ENCODE assay signal across 18 cellular contexts in genomic region chr1:223020770-223021169, GRCh38.
DNase-seq lines count a peak whose midpoint lies in the region; TF ChIP-seq lines count a peak whose summit lies in the region.
"Had no signal": no experiment of that assay in that cellular context is flagged by ENCODE, and none has a peak within 500 bp of the region (broad histone marks: within the 10 kb centered on the region; RNA-seq: fewer than 3 reads in every experiment).

No MANE protein-coding gene starts in this region.

- intact Hi-C loops in left ventricle myocardium inferior (cut with micrococcal nuclease) = no loop called here
- intact Hi-C loops in cardiac septum (cut with DNase I) = loop anchor here (5.0 kb wide), 1 partner anchor 88 kb away; no protein-coding TSS in a partner anchor

- peak overlapping the region; percentile 73 for H3K14ac ChIP-seq in trophoblast cell (ENCODE audit: low read length)

- H2BK15ac ChIP-seq in mesendoderm (replicated peaks; ENCODE audit: low read depth) = no peak overlapping the region

- WGBS in mesendoderm (ENCODE audit: extremely low coverage, insufficient coverage, low lambda C conversion rate) = no CpG with 5 or more reads among the region's 4 CpGs
- WGBS in trophoblast cell (ENCODE audit: extremely low coverage, insufficient coverage, insufficient read length) = no CpG with 5 or more reads among the region's 4 CpGs

- H3K36me3 ChIP-seq in left ventricle myocardium inferior (no peaks in the 10 kb centered on the region), mesendoderm (ENCODE audit: control insufficient read depth, insufficient read depth, low read length) (peaks cover 2% of the 10 kb centered on the region), trophoblast cell (ENCODE audit: control insufficient read depth in 1 of 2, insufficient read depth in 2 of 2, low read length in 2 of 2) (peaks cover 15% of the 10 kb centered on the region in 2 experiments)
- H3K36me3 ChIP-seq: BLaER1 treated with 17β-estradiol and CSF1 and Interleukin-3, amounts not matched to agents 10 nM and 100 nM had no signal

- H2AK5ac ChIP-seq in mesendoderm (ENCODE audit: low read length) (peak overlapping the region; percentile 33), trophoblast cell (ENCODE audit: low read length) (peak overlapping the region; percentile 87)

- H3K18ac ChIP-seq in mesendoderm (ENCODE audit: low read length) (peak overlapping the region; percentile 24), trophoblast cell (ENCODE audit: low read length) (peak overlapping the region; percentile 84)

- DNase-seq in left ventricle myocardium inferior (no peak), cardiac septum (ENCODE audit: low spot score) (no peak), mesendoderm (no peak), trophoblast cell (no peak), cortex of kidney (lab: John Stamatoyannopoulos, UW) (no peak), NCI-H1105 treated with DMSO at 0.1 percent for 48 hours (lab: John Stamatoyannopoulos, UW) (no peak), NOMO-1 treated with DMSO at 0.1 percent for 48 hours (lab: John Stamatoyannopoulos, UW; ENCODE audit: unreplicated experiment) (no peak)
- DNase-seq: 8988T; Calu3; CD8-positive, alpha-beta T cell; DMS79 treated with DMSO at 0.1 percent for 48 hours; GF-D8; GM23248; H7; HFFc6; IMR-90 had no signal

- H4K91ac ChIP-seq in trophoblast cell (ENCODE audit: low read depth, low read length) = peak overlapping the region; percentile 94

- peaks cover 53% of the 10 kb centered on the region for H3K4me1 ChIP-seq in left ventricle myocardium inferior
- H3K4me1 ChIP-seq in mesendoderm (ENCODE audit: control insufficient read depth, low read depth, low read length) = peaks cover 29% of the 10 kb centered on the region
- H3K4me1 ChIP-seq in trophoblast cell (ENCODE audit: control insufficient read depth in 1 of 2, insufficient read depth in 2 of 2, low read length in 2 of 2) = peaks cover 53 to 60% of the 10 kb centered on the region in 2 experiments

- H3K9me3 ChIP-seq in left ventricle myocardium inferior (replicated peaks) = no peaks in the 10 kb centered on the region
- H3K9me3 ChIP-seq in trophoblast cell (ENCODE audit: insufficient read depth, low read depth, low read length) = no peaks in the 10 kb centered on the region

- no peak overlapping the region for H2BK120ac ChIP-seq in mesendoderm (ENCODE audit: low read depth, low read length)
- peak overlapping the region; percentile 92 for H2BK120ac ChIP-seq in trophoblast cell (ENCODE audit: insufficient read depth, low read length, poor library complexity)

- peak overlapping the region; percentile 86 for H3K27ac ChIP-seq in left ventricle myocardium inferior (replicated peaks)
- no peak overlapping the region for H3K27ac ChIP-seq in mesendoderm (ENCODE audit: low read depth, low read length)
- H3K27ac ChIP-seq in trophoblast cell (ENCODE audit: low read depth, low read length) = peak overlapping the region; percentile 88
- H3K27ac ChIP-seq: BLaER1 treated with 17β-estradiol and CSF1 and Interleukin-3, amounts not matched to agents 10 nM and 100 nM; GM23248; HL-60 had no signal

- no peak overlapping the region for H4K12ac ChIP-seq in trophoblast cell (ENCODE audit: low read depth, low read length)

- H3K79me2 ChIP-seq in mesendoderm (ENCODE audit: control insufficient read depth, insufficient read depth, low read length) (peaks cover 12% of the 10 kb centered on the region), trophoblast cell (ENCODE audit: control insufficient read depth, insufficient read depth, low read length, poor library complexity) (peaks cover 23% of the 10 kb centered on the region)

- H3K4me3 ChIP-seq in left ventricle myocardium inferior (no peak overlapping the region), mesendoderm (ENCODE audit: low read length) (no peak overlapping the region), trophoblast cell (ENCODE audit: low read depth, low read length) (no peak overlapping the region)
- H3K4me3 ChIP-seq: BLaER1 treated with 17β-estradiol and CSF1 and Interleukin-3, amounts not matched to agents 10 nM and 100 nM; GM23248 had no signal

- peaks cover 7% of the 10 kb centered on the region for H3K79me1 ChIP-seq in mesendoderm (ENCODE audit: low read length)
- peaks cover 58% of the 10 kb centered on the region for H3K79me1 ChIP-seq in trophoblast cell (ENCODE audit: low read length)

- H3K4ac ChIP-seq in mesendoderm (ENCODE audit: low read depth, low read length) (no peak overlapping the region), trophoblast cell (ENCODE audit: low read depth, low read length) (peak overlapping the region; percentile 50)

- H3K9ac ChIP-seq in mesendoderm (ENCODE audit: low read length) (no peak overlapping the region), trophoblast cell (ENCODE audit: low read length) (no peak overlapping the region)
- H3K9ac ChIP-seq: BLaER1 treated with 17β-estradiol and CSF1 and Interleukin-3, amounts not matched to agents 10 nM and 100 nM; GM23248 had no signal

- TF ChIP-seq CTCF in left ventricle myocardium inferior (IDR thresholded peaks at IDR 0.05; ENCODE audit: borderline replicate concordance) = no peak

- H3K4me2 ChIP-seq in mesendoderm (ENCODE audit: low read length) (no peak overlapping the region), trophoblast cell (ENCODE audit: low read length) (no peak overlapping the region)
- H3K4me2 ChIP-seq: BLaER1 treated with 17β-estradiol and CSF1 and Interleukin-3, amounts not matched to agents 10 nM and 100 nM had no signal

- peak overlapping the region; percentile 52 for H2BK5ac ChIP-seq in mesendoderm (ENCODE audit: low read length)
- H2BK5ac ChIP-seq in trophoblast cell (ENCODE audit: low read depth, low read length, poor library complexity) = peak overlapping the region; percentile 52

- peak overlapping the region; percentile 29 for H2BK12ac ChIP-seq in trophoblast cell (ENCODE audit: low read length)

- H4K8ac ChIP-seq in mesendoderm (ENCODE audit: low read depth, low read length) = no peak overlapping the region
- no peak overlapping the region for H4K8ac ChIP-seq in trophoblast cell (ENCODE audit: low read depth, low read length)

- H4K5ac ChIP-seq in mesendoderm (ENCODE audit: low read length) = no peak overlapping the region

- no peaks in the 10 kb centered on the region for H3K27me3 ChIP-seq in left ventricle myocardium inferior (ENCODE audit: low read depth)
- H3K27me3 ChIP-seq in mesendoderm (ENCODE audit: insufficient read depth, low read length, poor library complexity) = no peaks in the 10 kb centered on the region
- no peaks in the 10 kb centered on the region for H3K27me3 ChIP-seq in trophoblast cell (ENCODE audit: insufficient read depth, low read length)
- H3K27me3 ChIP-seq: BLaER1 treated with 17β-estradiol and CSF1 and Interleukin-3, amounts not matched to agents 10 nM and 100 nM had no signal

- H3K23ac ChIP-seq in mesendoderm (ENCODE audit: low read length) (no peak overlapping the region), trophoblast cell (ENCODE audit: low read length) (no peak overlapping the region)

- peak overlapping the region; percentile 73 for H3K56ac ChIP-seq in mesendoderm (ENCODE audit: low read length)

- no peak overlapping the region for H2AFZ ChIP-seq in trophoblast cell (ENCODE audit: insufficient read depth, low read length, poor library complexity)
- H2AFZ ChIP-seq: GM23248 had no signal
